2 cellular contexts compared by ENCODE assay signal in the genomic region with DNA sequence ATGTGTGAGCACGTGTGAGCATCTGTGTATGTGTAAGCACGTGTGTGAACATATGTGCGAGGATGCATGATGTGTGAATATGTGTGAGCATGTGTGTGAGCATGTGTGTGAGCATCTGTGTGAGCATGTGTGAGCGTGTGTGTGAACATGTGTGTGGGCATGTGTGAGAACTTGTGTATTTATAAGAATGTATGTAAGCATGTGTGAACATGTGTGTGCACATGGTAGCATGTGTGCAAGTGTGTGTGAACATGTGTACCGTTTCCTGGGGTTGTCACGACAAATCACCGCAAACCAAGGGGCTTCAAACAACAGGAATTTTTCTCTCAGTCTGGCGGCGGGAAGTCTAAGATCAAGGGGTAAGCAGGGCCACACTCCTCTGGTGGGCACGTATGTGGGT.
TF ChIP-seq lines count a peak whose summit lies in the region.

No MANE protein-coding gene starts in this region.

TF ChIP-seq in HepG2, 621 proteins besides CTCF, POLR2A, EP300 and RAD21:
- peak; percentile 94 for TF ChIP-seq MNT (IDR thresholded peaks at IDR 0.05)
- TF ChIP-seq ZNF333 (CRISPR knock-in tag; IDR thresholded peaks at IDR 0.05; ENCODE audit: borderline replicate concordance) = no peak

TF ChIP-seq in H1, 55 proteins besides CTCF, POLR2A, EP300 and RAD21:
- no peak for TF ChIP-seq EGR1 (IDR thresholded peaks at IDR 0.05; ENCODE audit: borderline replicate concordance, low read depth, low read length)
- no peak for TF ChIP-seq SP4 (IDR thresholded peaks at IDR 0.05; ENCODE audit: low read length)
- TF ChIP-seq CREB1 (IDR thresholded peaks at IDR 0.05) = no peak
- TF ChIP-seq, protein P1, sequence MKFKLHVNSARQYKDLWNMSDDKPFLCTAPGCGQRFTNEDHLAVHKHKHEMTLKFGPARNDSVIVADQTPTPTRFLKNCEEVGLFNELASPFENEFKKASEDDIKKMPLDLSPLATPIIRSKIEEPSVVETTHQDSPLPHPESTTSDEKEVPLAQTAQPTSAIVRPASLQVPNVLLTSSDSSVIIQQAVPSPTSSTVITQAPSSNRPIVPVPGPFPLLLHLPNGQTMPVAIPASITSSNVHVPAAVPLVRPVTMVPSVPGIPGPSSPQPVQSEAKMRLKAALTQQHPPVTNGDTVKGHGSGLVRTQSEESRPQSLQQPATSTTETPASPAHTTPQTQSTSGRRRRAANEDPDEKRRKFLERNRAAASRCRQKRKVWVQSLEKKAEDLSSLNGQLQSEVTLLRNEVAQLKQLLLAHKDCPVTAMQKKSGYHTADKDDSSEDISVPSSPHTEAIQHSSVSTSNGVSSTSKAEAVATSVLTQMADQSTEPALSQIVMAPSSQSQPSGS (IDR thresholded peaks at IDR 0.05; ENCODE audit: low read length) = no peak
- TF ChIP-seq HDAC2 (IDR thresholded peaks at IDR 0.05; ENCODE audit: borderline replicate concordance in 1 of 2, low read depth in 2 of 2, low read length in 2 of 2) = no peak
- TF ChIP-seq CTBP2 (IDR thresholded peaks at IDR 0.05; ENCODE audit: borderline replicate concordance, insufficient read depth, insufficient read length, low read length) = no peak
- no peak for TF ChIP-seq RFX5 (IDR thresholded peaks at IDR 0.05; ENCODE audit: borderline replicate concordance, low read depth, low read length)
- TF ChIP-seq BCL11A (IDR thresholded peaks at IDR 0.05; ENCODE audit: low read depth in 2 of 2, low read length in 2 of 2) = no peak
- TF ChIP-seq YY1 (IDR thresholded peaks at IDR 0.05; ENCODE audit: low read depth, low read length) = no peak
- TF ChIP-seq EZH2 (IDR thresholded peaks at IDR 0.05; ENCODE audit: low read depth, low read length, severe bottlenecking) = no peak
- TF ChIP-seq KDM5A (IDR thresholded peaks at IDR 0.05; ENCODE audit: low read length) = no peak
- TF ChIP-seq CBX5 (IDR thresholded peaks at IDR 0.05; ENCODE audit: low read depth, low read length) = no peak
- no peak for TF ChIP-seq ASH2L (IDR thresholded peaks at IDR 0.05; ENCODE audit: low read length)
- TF ChIP-seq, protein P2, sequence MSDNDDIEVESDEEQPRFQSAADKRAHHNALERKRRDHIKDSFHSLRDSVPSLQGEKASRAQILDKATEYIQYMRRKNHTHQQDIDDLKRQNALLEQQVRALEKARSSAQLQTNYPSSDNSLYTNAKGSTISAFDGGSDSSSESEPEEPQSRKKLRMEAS (IDR thresholded peaks at IDR 0.05) = no peak
- no peak for TF ChIP-seq TAF7 (optimal IDR thresholded peaks at IDR 0.05; ENCODE audit: borderline replicate concordance, low read depth, low read length)
- no peak for TF ChIP-seq KDM1A (IDR thresholded peaks at IDR 0.05; ENCODE audit: borderline replicate concordance, low read length)
- TF ChIP-seq TEAD4 (IDR thresholded peaks at IDR 0.05; ENCODE audit: low read depth, low read length) = no peak
- no peak for TF ChIP-seq SAP30 (IDR thresholded peaks at IDR 0.05; ENCODE audit: insufficient read depth, insufficient replicate concordance, low read length)
